In genomic region chr1:90719321-90720136, GRCh38 we compare ENCODE assay signal across 13 cellular contexts. TPM values are rescaled to one million over a fixed set of nuclear protein-coding genes. Genes with fewer than 3 reads are reported as not detected.
DNase-seq lines count a peak whose midpoint lies in the region; ATAC-seq and TF ChIP-seq lines count a peak whose summit lies in the region.
"Had no signal": no experiment of that assay in that cellular context is flagged by ENCODE, and none has a peak within 500 bp of the region (broad histone marks: within the 10 kb centered on the region; RNA-seq: fewer than 3 reads in every experiment).

No MANE protein-coding gene starts in this region.

- no peaks in the 10 kb centered on the region for H3K36me3 ChIP-seq in BLaER1
- no peaks in the 10 kb centered on the region for H3K36me3 ChIP-seq in naive thymus-derived CD4-positive, alpha-beta T cell (ENCODE audit: control insufficient read depth in 2 of 3, insufficient read depth in 3 of 3, low read length in 3 of 3)
- H3K36me3 ChIP-seq: esophagus squamous epithelium, HAP-1 had no signal

- peaks cover 30% of the 10 kb centered on the region for H3K4me1 Mint-ChIP-seq in central memory CD8-positive, alpha-beta T cell
- H3K4me1 Mint-ChIP-seq in naive thymus-derived CD4-positive, alpha-beta T cell = peaks cover 8 to 63% (median 43%) of the 10 kb centered on the region in 7 donors

- in situ Hi-C loops in GM13976 (cut with MboI; ENCODE audit: low sequenced_read_pairs, unreplicated experiment) = loop anchor here (10.0 kb wide), 2 partner anchors 245 to 445 kb away; no protein-coding TSS in a partner anchor

- H3K4me1 ChIP-seq in BLaER1 = no peaks in the 10 kb centered on the region
- peaks cover 5 to 17% of the 10 kb centered on the region in 2 donors for H3K4me1 ChIP-seq in naive thymus-derived CD4-positive, alpha-beta T cell (ENCODE audit: control insufficient read depth in 2 of 2, insufficient read depth in 2 of 2, low read length in 2 of 2)
- H3K4me1 ChIP-seq: HAP-1 had no signal

- no peak for ATAC-seq in central memory CD8-positive, alpha-beta T cell (replicated peaks; ENCODE audit: extremely low read depth, poor library complexity, severe bottlenecking)
- no peak for ATAC-seq in naive thymus-derived CD4-positive, alpha-beta T cell
- ATAC-seq in HG03135 (IDR thresholded peaks at IDR 0.05; ENCODE audit: unreplicated experiment) = no peak

- no peak overlapping the region for H3K9ac ChIP-seq in BLaER1

- H4K20me1 ChIP-seq in BLaER1 = no peaks in the 10 kb centered on the region; the same call in 1 of the 2 replicates

- intact Hi-C loops in naive thymus-derived CD4-positive, alpha-beta T cell (cut with micrococcal nuclease) = loop anchor here (2.0 to 5.0 kb wide), 4 partner anchors 113 to 303 kb away; partner anchors contain the start of gene ZNF644 (in 1 of the 2)

- H3K4me2 ChIP-seq in BLaER1 = no peak overlapping the region

- no peak overlapping the region for H3K27ac ChIP-seq in BLaER1
- H3K27ac ChIP-seq in naive thymus-derived CD4-positive, alpha-beta T cell (ENCODE audit: low read depth, low read length) = no peak overlapping the region
- H3K27ac ChIP-seq: esophagus squamous epithelium had no signal

- TF ChIP-seq CTCF in GM13976 (IDR thresholded peaks at IDR 0.05; ENCODE audit: borderline replicate concordance, control extremely low read depth, extremely low read depth, insufficient read depth, missing control alignments) = no peak

- no peaks in the 10 kb centered on the region for H3K9me3 Mint-ChIP-seq in central memory CD8-positive, alpha-beta T cell
- H3K9me3 Mint-ChIP-seq in naive thymus-derived CD4-positive, alpha-beta T cell = peaks cover 3 to 75% (median 41%) of the 10 kb centered on the region in 11 donors

- H3K4me3 Mint-ChIP-seq in central memory CD8-positive, alpha-beta T cell = peak overlapping the region; percentile 29
- peak overlapping the region in 9 of 10 donors; percentile 39 to 82 (median 68) for H3K4me3 Mint-ChIP-seq in naive thymus-derived CD4-positive, alpha-beta T cell

- DNase-seq in GM13976 (ENCODE audit: low spot score) = peak; percentile 27
- DNase-seq in central memory CD8-positive, alpha-beta T cell (ENCODE audit: low spot score in 2 of 2) = no peak
- DNase-seq in naive thymus-derived CD4-positive, alpha-beta T cell = no peak
- no peak for DNase-seq in DMS114 treated with DMSO at 0.1 percent for 48 hours (lab: John Stamatoyannopoulos, UW; ENCODE audit: unreplicated experiment)
- DNase-seq in dedifferentiated amniotic fluid mesenchymal stem cell (ENCODE audit: extremely low spot score) = no peak
- DNase-seq in epidermal melanocyte (ENCODE audit: insufficient read length, low spot score) = no peak
- DNase-seq: esophagus squamous epithelium; Karpas-422; NCI-H2029; stimulated activated CD4-positive, alpha-beta T cell treated with anti-CD3 and anti-CD28 coated beads, Interleukin-12 subunit alpha, Interleukin-12 subunit beta, amount 100 ng/mL, for 4 hours had no signal

- H3K4me3 ChIP-seq in BLaER1 = peak overlapping the region; percentile 4; the same call in 1 of the 2 replicates
- H3K4me3 ChIP-seq in naive thymus-derived CD4-positive, alpha-beta T cell (ENCODE audit: low read length) = no peak overlapping the region

- POLR2A ChIA-PET in naive thymus-derived CD4-positive, alpha-beta T cell (lab: Charles Lee) = no interaction called here

- H3K27me3 Mint-ChIP-seq in central memory CD8-positive, alpha-beta T cell = peaks cover 100% of the 10 kb centered on the region
- peaks cover 83 to 91% (median 86%) of the 10 kb centered on the region in 5 donors for H3K27me3 Mint-ChIP-seq in naive thymus-derived CD4-positive, alpha-beta T cell

- H3K36me3 Mint-ChIP-seq in central memory CD8-positive, alpha-beta T cell (ENCODE audit: insufficient read depth) = peaks cover 21% of the 10 kb centered on the region
- peaks cover 0 to 26% (median 9%) of the 10 kb centered on the region in 5 donors for H3K36me3 Mint-ChIP-seq in naive thymus-derived CD4-positive, alpha-beta T cell

- peak overlapping the region; percentile 44 for H3K27ac Mint-ChIP-seq in central memory CD8-positive, alpha-beta T cell (ENCODE audit: low read depth)
- peak overlapping the region in 7 of 9 donors; percentile 21 to 88 (median 70) for H3K27ac Mint-ChIP-seq in naive thymus-derived CD4-positive, alpha-beta T cell

- H3K9me3 ChIP-seq in BLaER1 = peaks cover 60% of the 10 kb centered on the region
- H3K9me3 ChIP-seq in naive thymus-derived CD4-positive, alpha-beta T cell (ENCODE audit: control insufficient read depth in 2 of 3, low read length in 3 of 3) = peaks cover 0 to 29% (median 0%) of the 10 kb centered on the region in 3 experiments
- H3K9me3 ChIP-seq: HAP-1 had no signal

- H3K27me3 ChIP-seq in BLaER1 = peaks cover 91% of the 10 kb centered on the region
- H3K27me3 ChIP-seq in naive thymus-derived CD4-positive, alpha-beta T cell (ENCODE audit: control insufficient read depth in 2 of 2, insufficient read depth in 2 of 2, low read length in 2 of 2) = peaks cover 30 to 78% of the 10 kb centered on the region in 2 donors

- CTCF ChIA-PET in naive thymus-derived CD4-positive, alpha-beta T cell (lab: Charles Lee) = interaction anchor here (0.7 kb wide), 1 partner anchor 307 kb away, joined by 4 read pairs; no protein-coding TSS in a partner anchor

RNA-seq across cellular contexts. Expression of gene BARHL2, which starts 2.4 kb away (rescaled TPM):
- not detected for total RNA-seq in naive thymus-derived CD4-positive, alpha-beta T cell
- polyA plus RNA-seq in naive thymus-derived CD4-positive, alpha-beta T cell = not detected
- total RNA-seq: esophagus squamous epithelium had no signal
